Comparison of ENCODE assay signal across 1 cellular context in genomic region chr3:58370407-58370806, GRCh38.
TF ChIP-seq lines count a peak whose summit lies in the region.

No MANE protein-coding gene starts in this region.

TF ChIP-seq in HepG2, 621 proteins besides CTCF, POLR2A, EP300 and RAD21 (continued from another document):
- TF ChIP-seq BRCA1 (CRISPR knock-in tag; IDR thresholded peaks at IDR 0.05) (no peak), ZBTB37 (CRISPR knock-in tag; IDR thresholded peaks at IDR 0.05) (no peak), NR3C1 (CRISPR knock-in tag; IDR thresholded peaks at IDR 0.05) (no peak), KLF16 (CRISPR knock-in tag; IDR thresholded peaks at IDR 0.05) (no peak), FOXM1 (CRISPR knock-in tag; IDR thresholded peaks at IDR 0.05) (no peak)
